In the genomic region with DNA sequence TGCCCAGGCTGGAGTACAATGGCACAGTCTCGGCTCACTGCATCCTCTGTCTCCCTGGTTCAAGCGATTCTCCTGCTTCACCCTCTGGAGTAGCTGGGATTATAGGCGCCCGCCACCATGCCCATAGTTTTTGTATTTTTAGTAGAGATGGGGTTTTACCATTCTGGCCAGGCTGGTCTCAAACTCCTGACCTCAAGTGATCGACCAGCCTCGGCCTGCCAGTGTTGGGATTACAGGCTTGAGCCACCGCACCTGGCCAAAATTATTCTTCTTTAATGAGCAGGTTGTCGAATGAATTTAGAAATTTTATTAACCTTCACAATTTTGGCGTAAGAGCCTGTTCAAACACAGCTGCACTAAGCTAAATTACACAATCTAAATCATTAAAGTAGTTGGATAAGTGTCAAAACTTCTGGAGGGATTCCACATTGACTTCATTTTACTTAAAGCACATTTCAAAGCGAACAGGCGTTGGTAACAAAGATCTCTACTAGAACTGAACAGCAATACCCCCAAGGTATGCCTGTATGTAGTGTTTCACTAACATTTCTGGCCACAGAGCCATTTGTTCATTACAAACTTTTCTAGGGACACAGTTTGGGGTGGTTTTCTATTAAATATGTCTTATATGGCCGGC, we compare ENCODE assay signal across 25 cellular contexts.
"Had no signal": no experiment of that assay in that cellular context is flagged by ENCODE, and none has a peak within 500 bp of the region (broad histone marks: within the 10 kb centered on the region; RNA-seq: fewer than 3 reads in every experiment).

No MANE protein-coding gene starts in this region.

- H3K27me3 ChIP-seq: pancreas, sigmoid colon, tibial nerve, uterus had no signal

- H3K4me1 ChIP-seq: prostate gland, uterus had no signal

- H3K36me3 ChIP-seq: lower lobe of right lung, pancreas, prostate gland, sigmoid colon, spleen, tibial nerve, uterus had no signal

- FAIRE-seq: pancreas, small intestine had no signal

- H3K4me3 ChIP-seq: lower lobe of right lung, pancreas, prostate gland, sigmoid colon, spleen, tibial nerve, uterus had no signal

- H3K27ac ChIP-seq: lower lobe of right lung, pancreas, prostate gland, sigmoid colon, spleen, tibial nerve, uterus had no signal

- H3K9me3 ChIP-seq: lower lobe of right lung, pancreas, prostate gland, sigmoid colon, spleen, tibial nerve, uterus had no signal

- ATAC-seq: left ventricle myocardium superior; lower lobe of right lung; naive thymus-derived CD8-positive, alpha-beta T cell; pancreas; right cardiac atrium; stimulated activated memory B cell treated with anti-CD40 and anti-IgM and Interleukin-4, amounts not matched to agents 10 μg/mL and 1 μg/mL and 100 μg/mL, for 72 hours; stimulated activated naive CD8-positive, alpha-beta T cell treated with anti-CD3 and anti-CD28 coated beads, Interleukin-15, amount 100 ng/mL, for 72 hours had no signal

- DNase-seq: islet precursor cell; left ventricle myocardium superior; lower lobe of right lung; mammary epithelial cell; mesenchymal stem cell; naive thymus-derived CD8-positive, alpha-beta T cell; nucleus accumbens; pancreas; posterior cingulate gyrus; retina; right cardiac atrium; sigmoid colon; small intestine; spleen; stimulated activated CD4-positive, alpha-beta T cell treated with anti-CD3 and anti-CD28 coated beads, Interleukin-1b, Interleukin-23, amount 100 ng/mL, for 48 hours; stimulated activated CD4-positive, alpha-beta T cell treated with anti-CD3 and anti-CD28 coated beads, Interleukin-2, amount 100 ng/mL, for 48 hours; stimulated activated CD4-positive, alpha-beta T cell treated with anti-CD3 and anti-CD28 coated beads, Interleukin-4, amount 100 ng/mL, for 4 hours; stimulated activated CD8-positive, alpha-beta memory T cell treated with anti-CD3 and anti-CD28 coated beads, Interleukin-4, amount 100 ng/mL, for 48 hours; stimulated activated naive CD4-positive, alpha-beta T cell treated with Interleukin-2 at 50 U/mL for 16 hours; stimulated activated naive CD8-positive, alpha-beta T cell treated with anti-CD3 and anti-CD28 coated beads, Interleukin-15, amount 100 ng/mL, for 72 hours; substantia nigra; uterus had no signal
